ENCODE assay signal across 36 cellular contexts in the genomic region with DNA sequence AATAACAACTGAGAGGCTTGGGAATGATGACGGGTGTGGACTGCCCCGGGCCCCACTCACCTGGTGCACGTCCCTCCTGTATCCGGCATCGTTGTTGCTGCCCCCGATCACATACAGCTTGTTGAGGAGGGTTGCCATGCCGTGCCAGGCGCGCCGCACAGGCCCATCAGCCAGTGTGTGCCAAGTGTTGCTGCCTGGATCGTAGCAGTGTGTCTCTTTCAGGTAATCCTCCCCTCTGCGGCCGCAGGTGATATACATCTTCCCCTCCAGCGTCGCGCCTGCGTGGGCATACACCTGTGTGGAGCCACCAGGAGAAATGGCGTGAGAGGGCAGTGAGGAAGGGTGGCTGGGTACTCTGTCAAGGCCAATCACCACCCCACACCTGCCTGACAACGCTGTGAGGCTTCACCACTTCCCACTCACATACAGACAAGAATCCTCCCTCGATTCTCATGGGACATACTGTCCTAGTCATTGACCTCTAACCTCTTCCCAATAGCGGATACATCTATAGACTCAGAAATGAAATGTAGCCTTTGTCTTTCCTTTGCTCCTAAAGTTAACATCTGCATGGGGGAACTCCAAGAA.
"Had no signal": no experiment of that assay in that cellular context is flagged by ENCODE, and none has a peak within 500 bp of the region (broad histone marks: within the 10 kb centered on the region; RNA-seq: fewer than 3 reads in every experiment).

No MANE protein-coding gene starts in this region.

- H3K4me1 Mint-ChIP-seq: activated CD4-positive, alpha-beta T cell treated with anti-CD3 and anti-CD28 coated beads, Interleukin-2, amount 10 ng/mL, durations not matched to agents 24 days and 14 days; stimulated activated memory B cell treated with anti-CD40 and anti-IgM and Interleukin-4, amounts not matched to agents 10 μg/mL and 1 μg/mL and 100 μg/mL, for 72 hours had no signal

- H3K36me3 Mint-ChIP-seq: natural killer cell treated with Interleukin-12 subunit alpha and Interleukin-12 subunit beta and Interleukin-15 and Interleukin-18, amount 100 ng/mL, for 72 hours had no signal

- DNase-seq: activated CD4-positive, alpha-beta memory T cell treated with anti-CD3 and anti-CD28 coated beads for 36 hours; activated CD4-positive, alpha-beta T cell treated with anti-CD3 and anti-CD28 coated beads, Interleukin-2, amount 10 ng/mL, durations not matched to agents 24 days and 14 days; activated CD8-positive, alpha-beta memory T cell treated with anti-CD3 and anti-CD28 coated beads, Interleukin-2, amount 50 U/mL, for 4 hours; activated gamma-delta T cell treated with Interleukin-2 at 50 U/mL for 16 hours; activated naive CD4-positive, alpha-beta T cell treated with anti-CD3 and anti-CD28 coated beads, Interleukin-2, amount 50 U/mL, for 16 hours; activated T-cell treated with anti-CD3 and anti-CD28 coated beads, Interleukin-2, amount 50 U/mL, for 1 hour; amniotic stem cell; central memory CD4-positive, alpha-beta T cell; dermis blood vessel endothelial cell; effector CD4-positive, alpha-beta T cell; erythroblast; kidney glomerular epithelial cell; mucosa of descending colon; sigmoid colon; SK-N-SH; small intestine; stimulated activated CD4-positive, alpha-beta T cell treated with anti-CD3 and anti-CD28 coated beads, Interleukin-1b, Interleukin-23, amount 100 ng/mL, for 48 hours; stimulated activated CD4-positive, alpha-beta T cell treated with anti-CD3 and anti-CD28 coated beads, Interleukin-4, amount 100 ng/mL, for 4 hours; stimulated activated CD8-positive, alpha-beta memory T cell treated with anti-CD3 and anti-CD28 coated beads, Interleukin-4, amount 100 ng/mL, for 48 hours; stomach; SW 1271; T1000; thyroid gland; upper lobe of right lung; WERI-Rb-1 had no signal

- H3K9me3 ChIP-seq: heart left ventricle, mucosa of descending colon, neutrophil, ovary, sigmoid colon, SK-N-SH, stomach, thyroid gland, upper lobe of right lung had no signal

- H3K4me3 Mint-ChIP-seq: activated CD4-positive, alpha-beta memory T cell treated with anti-CD3 and anti-CD28 coated beads for 36 hours; activated CD4-positive, alpha-beta T cell treated with anti-CD3 and anti-CD28 coated beads, Interleukin-2, amount 10 ng/mL, durations not matched to agents 24 days and 14 days; activated T-helper 1 cell treated with anti-CD3 and anti-CD28 coated beads, Interleukin-12 subunit alpha, Interleukin-12 subunit beta, Interleukin-2, Interleukin-4 antibody, amounts not matched to agents 30 ng/mL and 10 ng/mL and 1 ng/mL, durations not matched to agents 14 hours and 24 hours and 36 hours; natural killer cell treated with Interleukin-12 subunit alpha and Interleukin-12 subunit beta and Interleukin-15 and Interleukin-18, amount 100 ng/mL, for 72 hours; stimulated activated memory B cell treated with anti-CD40 and anti-IgM and Interleukin-4, amounts not matched to agents 10 μg/mL and 1 μg/mL and 100 μg/mL, for 72 hours; T-helper 1 cell treated with Interleukin-12 subunit alpha and Interleukin-12 subunit beta and Interleukin-4 antibody, amounts not matched to agents 30 μg/mL and 1 μg/mL, for 36 hours had no signal

- H3K4me1 ChIP-seq: sigmoid colon, thyroid gland, upper lobe of right lung had no signal

- H3K27ac ChIP-seq: heart left ventricle, neutrophil, ovary, sigmoid colon, stomach, thyroid gland, upper lobe of right lung, WERI-Rb-1 had no signal

- H3K9me3 Mint-ChIP-seq: activated CD4-positive, alpha-beta memory T cell treated with anti-CD3 and anti-CD28 coated beads for 36 hours; activated CD4-positive, alpha-beta T cell treated with anti-CD3 and anti-CD28 coated beads, Interleukin-2, amount 10 ng/mL, durations not matched to agents 24 days and 14 days; activated T-helper 1 cell treated with anti-CD3 and anti-CD28 coated beads, Interleukin-12 subunit alpha, Interleukin-12 subunit beta, Interleukin-2, Interleukin-4 antibody, amounts not matched to agents 30 ng/mL and 10 ng/mL and 1 ng/mL, durations not matched to agents 14 hours and 24 hours and 36 hours; natural killer cell treated with Interleukin-12 subunit alpha and Interleukin-12 subunit beta and Interleukin-15 and Interleukin-18, amount 100 ng/mL, for 72 hours; stimulated activated memory B cell treated with anti-CD40 and anti-IgM and Interleukin-4, amounts not matched to agents 10 μg/mL and 1 μg/mL and 100 μg/mL, for 72 hours; T-helper 1 cell treated with Interleukin-12 subunit alpha and Interleukin-12 subunit beta and Interleukin-4 antibody, amounts not matched to agents 30 μg/mL and 1 μg/mL, for 36 hours had no signal

- H3K4me2 ChIP-seq: SK-N-SH had no signal

- H3K9ac ChIP-seq: SK-N-SH had no signal

- H3K27ac Mint-ChIP-seq: activated CD4-positive, alpha-beta memory T cell treated with anti-CD3 and anti-CD28 coated beads for 36 hours; activated CD4-positive, alpha-beta T cell treated with anti-CD3 and anti-CD28 coated beads, Interleukin-2, amount 10 ng/mL, durations not matched to agents 24 days and 14 days; activated T-helper 1 cell treated with anti-CD3 and anti-CD28 coated beads, Interleukin-12 subunit alpha, Interleukin-12 subunit beta, Interleukin-2, Interleukin-4 antibody, amounts not matched to agents 30 ng/mL and 10 ng/mL and 1 ng/mL, durations not matched to agents 14 hours and 24 hours and 36 hours; natural killer cell treated with Interleukin-12 subunit alpha and Interleukin-12 subunit beta and Interleukin-15 and Interleukin-18, amount 100 ng/mL, for 72 hours; progenitor cell of endocrine pancreas; stimulated activated memory B cell treated with anti-CD40 and anti-IgM and Interleukin-4, amounts not matched to agents 10 μg/mL and 1 μg/mL and 100 μg/mL, for 72 hours; T-helper 1 cell treated with Interleukin-12 subunit alpha and Interleukin-12 subunit beta and Interleukin-4 antibody, amounts not matched to agents 30 μg/mL and 1 μg/mL, for 36 hours had no signal

- H3K36me3 ChIP-seq: ovary had no signal

- H3K4me3 ChIP-seq: heart left ventricle, lung, mucosa of descending colon, ovary, sigmoid colon, stomach, thyroid gland, upper lobe of right lung had no signal

- ATAC-seq: activated CD4-positive, CD25-positive, alpha-beta regulatory T cell treated with anti-CD3 and anti-CD28 coated beads, Interleukin-2, amount 50 U/mL, for 24 hours; heart left ventricle; left lobe of liver; mucosa of descending colon; natural killer cell treated with Interleukin-12 subunit alpha and Interleukin-12 subunit beta and Interleukin-15 and Interleukin-18, amount 100 ng/mL, for 72 hours; stimulated activated memory B cell treated with anti-CD40 and anti-IgM and Interleukin-4, amounts not matched to agents 10 μg/mL and 1 μg/mL and 100 μg/mL, for 72 hours had no signal

- H3K27me3 Mint-ChIP-seq: activated CD4-positive, alpha-beta memory T cell treated with anti-CD3 and anti-CD28 coated beads for 36 hours; activated CD4-positive, alpha-beta T cell treated with anti-CD3 and anti-CD28 coated beads, Interleukin-2, amount 10 ng/mL, durations not matched to agents 24 days and 14 days; natural killer cell treated with Interleukin-12 subunit alpha and Interleukin-12 subunit beta and Interleukin-15 and Interleukin-18, amount 100 ng/mL, for 72 hours; progenitor cell of endocrine pancreas; stimulated activated memory B cell treated with anti-CD40 and anti-IgM and Interleukin-4, amounts not matched to agents 10 μg/mL and 1 μg/mL and 100 μg/mL, for 72 hours had no signal

- H3K27me3 ChIP-seq: heart left ventricle, neutrophil, ovary, sigmoid colon, stomach, thyroid gland, upper lobe of right lung had no signal
